Comparison of ENCODE assay signal across 8 cellular contexts in genomic region chr11:122459064-122459463, GRCh38.
"Had no signal": no experiment of that assay in that cellular context is flagged by ENCODE, and none has a peak within 500 bp of the region (broad histone marks: within the 10 kb centered on the region; RNA-seq: fewer than 3 reads in every experiment).

No MANE protein-coding gene starts in this region.

- ATAC-seq: HCT116 had no signal

- H3K4me1 Mint-ChIP-seq: IgD-negative memory B cell had no signal

- FAIRE-seq: HTR-8/SVneo had no signal

- H3K27ac Mint-ChIP-seq: IgD-negative memory B cell had no signal

- H3K4me1 ChIP-seq: HAP-1 had no signal

- H3K36me3 ChIP-seq: HAP-1 had no signal

- H3K9me3 ChIP-seq: HAP-1 had no signal

- H3K4me3 ChIP-seq: GM23248, HAP-1 had no signal

- H3K9ac ChIP-seq: GM23248 had no signal

- H3K27ac ChIP-seq: GM23248 had no signal

- H2AFZ ChIP-seq: GM23248 had no signal

- H3K4me3 Mint-ChIP-seq: IgD-negative memory B cell had no signal

- DNase-seq: GM23248, GOT3, H7, KG1 had no signal
